9 cellular contexts compared by ENCODE assay signal in the genomic region with DNA sequence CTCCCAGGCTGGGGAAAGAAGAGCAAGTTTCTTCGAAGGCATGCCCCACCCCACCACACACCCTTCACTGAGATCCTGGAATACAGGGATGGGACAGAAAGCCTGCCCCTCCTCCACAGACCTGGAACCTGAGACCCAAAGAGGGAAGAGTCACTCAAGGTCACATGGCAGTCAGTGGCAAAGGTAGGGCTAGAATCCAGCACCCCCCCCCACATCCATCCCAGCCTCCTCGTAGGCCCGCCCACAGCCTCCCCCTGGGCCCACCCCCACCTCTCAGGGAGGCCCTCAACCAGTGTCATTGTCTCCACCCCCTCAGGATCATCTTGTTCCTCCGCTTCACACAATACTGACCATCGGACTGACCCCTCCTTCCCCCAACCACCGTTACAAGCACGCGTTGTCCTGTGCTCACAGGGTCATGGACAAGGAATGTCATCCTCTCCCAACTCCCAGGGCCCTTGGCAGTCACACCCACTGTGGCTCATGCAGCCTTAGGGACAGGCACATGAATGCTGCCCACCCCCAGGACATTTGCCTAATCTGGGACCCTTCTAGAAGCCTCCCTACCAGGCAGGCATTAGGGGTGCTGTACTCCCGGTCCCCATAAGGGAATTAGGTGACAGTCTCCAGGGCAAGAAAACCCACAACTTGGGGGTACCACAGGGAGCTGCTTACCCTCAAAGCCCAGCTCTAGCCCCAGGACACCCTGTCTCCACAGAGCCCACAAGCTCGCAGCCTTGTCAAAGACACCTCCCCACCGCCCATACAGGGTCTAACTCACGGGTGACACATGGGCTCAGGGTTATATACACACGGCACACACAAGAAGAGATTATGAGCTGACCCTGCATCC. TPM values are rescaled to one million over a fixed set of nuclear protein-coding genes. Genes with fewer than 3 reads are reported as not detected.
DNase-seq lines count a peak whose midpoint lies in the region; ATAC-seq and TF ChIP-seq lines count a peak whose summit lies in the region.
"Had no signal": no experiment of that assay in that cellular context is flagged by ENCODE, and none has a peak within 500 bp of the region (broad histone marks: within the 10 kb centered on the region; RNA-seq: fewer than 3 reads in every experiment).

No MANE protein-coding gene starts in this region.

- H3K27me3 Mint-ChIP-seq in WTC11 (ENCODE audit: low read depth): peaks cover 51% of the 10 kb centered on the region

- H3K9me2 ChIP-seq in DOHH2 (replicated peaks; ENCODE audit: control insufficient read depth, low read length): no peaks in the 10 kb centered on the region

- TF ChIP-seq CTCF in A673 (conservative IDR thresholded peaks at IDR 0.05; ENCODE audit: low read depth, low read length) (no peak), DOHH2 (IDR thresholded peaks at IDR 0.05; ENCODE audit: low read depth, low read length, poor library complexity, severe bottlenecking) (no peak), WTC11 (IDR thresholded peaks at IDR 0.05) (no peak)

- no peaks in the 10 kb centered on the region for H3K9me3 ChIP-seq in A673 (ENCODE audit: low read depth, low read length, poor library complexity, severe bottlenecking)
- H3K9me3 ChIP-seq in DOHH2 (ENCODE audit: control insufficient read depth, insufficient read depth, low read length): no peaks in the 10 kb centered on the region

- CTCF ChIA-PET in A673 (lab: Charles Lee): interaction anchor here (0.5 to 1.1 kb wide), 2 partner anchors 14 to 447 kb away, joined by 3 to 5 read pairs; no protein-coding TSS in a partner anchor
- CTCF ChIA-PET in WTC11 (lab: Charles Lee): interaction anchor here (0.9 to 6.0 kb wide), 18 partner anchors 9 to 86 kb away, joined by 3 to 36 read pairs (median 6); partner anchors contain the start of gene NOS3

- no peaks in the 10 kb centered on the region for H3K36me3 Mint-ChIP-seq in WTC11

- no peaks in the 10 kb centered on the region; the same call in 1 of the 2 replicates for H3F3A ChIP-seq in DOHH2 (ENCODE audit: control insufficient read depth, insufficient read depth)

- H3K9me3 Mint-ChIP-seq in WTC11: no peaks in the 10 kb centered on the region

- H3K27ac Mint-ChIP-seq in WTC11: no peak overlapping the region

- H3K27me3 ChIP-seq in A673 (replicated peaks; ENCODE audit: insufficient read depth, low read depth, low read length, poor library complexity) (peaks cover 18% of the 10 kb centered on the region), DOHH2 (ENCODE audit: control insufficient read depth, low read length) (peaks cover 44% of the 10 kb centered on the region)

- H3K4me1 ChIP-seq in A673 (ENCODE audit: insufficient read depth, low read length, poor library complexity, severe bottlenecking) (peaks cover 20% of the 10 kb centered on the region), DOHH2 (ENCODE audit: control insufficient read depth, low read length) (peaks cover 41% of the 10 kb centered on the region)

- ATAC-seq in WTC11: peak; percentile 2
- no peak for ATAC-seq in HG03521 (IDR thresholded peaks at IDR 0.05; ENCODE audit: unreplicated experiment)
- no peak for ATAC-seq in HG02885 (IDR thresholded peaks at IDR 0.05; ENCODE audit: poor library complexity, unreplicated experiment)

- H3K4me1 Mint-ChIP-seq in WTC11: peaks cover 49% of the 10 kb centered on the region

- POLR2A ChIA-PET in A673 (lab: Charles Lee; ENCODE audit: low non-redundant PET): no interaction called here
- POLR2A ChIA-PET in WTC11 (lab: Charles Lee): interaction anchor here (0.9 to 1.3 kb wide), 2 partner anchors 14 to 16 kb away, joined by 4 read pairs; no protein-coding TSS in a partner anchor

- peak overlapping the region; percentile 83 for H3K4me3 Mint-ChIP-seq in WTC11

- H3K36me3 ChIP-seq in A673 (ENCODE audit: insufficient read depth, low read length, poor library complexity, severe bottlenecking): no peaks in the 10 kb centered on the region
- H3K36me3 ChIP-seq in DOHH2 (ENCODE audit: control insufficient read depth, low read length): no peaks in the 10 kb centered on the region

- H3K4me3 ChIP-seq in A673 (ENCODE audit: low read depth, low read length, poor library complexity, severe bottlenecking) (peak overlapping the region; percentile 42), DOHH2 (ENCODE audit: low read length) (peak overlapping the region; percentile 35)

- peak overlapping the region; percentile 92 for H3K4me2 ChIP-seq in DOHH2 (ENCODE audit: low read length)

- DNase-seq in A673 (ENCODE audit: low spot score) (no peak), WTC11 (ENCODE audit: low spot score) (peak; percentile 57), islet precursor cell (peak; percentile 82), inferior parietal cortex (ENCODE audit: extremely low spot score) (no peak), dermis blood vessel endothelial cell (no peak)

- no peak overlapping the region for H3K27ac ChIP-seq in A673 (ENCODE audit: low read depth, low read length, poor library complexity, severe bottlenecking)
- H3K27ac ChIP-seq in DOHH2 (ENCODE audit: low read depth, low read length): no peak overlapping the region
- H3K27ac ChIP-seq: RWPE1 had no signal

- no peaks in the 10 kb centered on the region for H3K79me2 ChIP-seq in DOHH2 (ENCODE audit: control insufficient read depth, low read length)

- BruUV-seq in A673 (replicated peaks; lab: Mats Ljungman, UMichigan): no TSS peak

- intact Hi-C loops in A673 (cut with micrococcal nuclease; ENCODE audit: unreplicated experiment): no loop called here

- no peaks in the 10 kb centered on the region for H4K20me1 ChIP-seq in DOHH2 (ENCODE audit: control insufficient read depth, insufficient read depth, low read depth, low read length)

TF ChIP-seq in WTC11, 78 proteins besides CTCF, POLR2A, EP300 and RAD21:
- TF ChIP-seq, protein P1, sequence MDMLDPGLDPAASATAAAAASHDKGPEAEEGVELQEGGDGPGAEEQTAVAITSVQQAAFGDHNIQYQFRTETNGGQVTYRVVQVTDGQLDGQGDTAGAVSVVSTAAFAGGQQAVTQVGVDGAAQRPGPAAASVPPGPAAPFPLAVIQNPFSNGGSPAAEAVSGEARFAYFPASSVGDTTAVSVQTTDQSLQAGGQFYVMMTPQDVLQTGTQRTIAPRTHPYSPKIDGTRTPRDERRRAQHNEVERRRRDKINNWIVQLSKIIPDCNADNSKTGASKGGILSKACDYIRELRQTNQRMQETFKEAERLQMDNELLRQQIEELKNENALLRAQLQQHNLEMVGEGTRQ (CRISPR knock-in tag; IDR thresholded peaks at IDR 0.05): peak; percentile 70
- no peak for TF ChIP-seq ELF4 (CRISPR knock-in tag; IDR thresholded peaks at IDR 0.05; ENCODE audit: low read depth)
- peak; percentile 47; the same call in 1 of the 2 replicates for TF ChIP-seq USF1 (CRISPR knock-in tag; IDR thresholded peaks at IDR 0.05)

RNA-seq across cellular contexts. Expression of gene KCNH2, which starts 1.4 kb away (rescaled TPM):
- total RNA-seq in A673 (2021) (1.5 and 4.0 TPM in 2 replicates), WTC11 (2021) (13.9 to 16.2 TPM (median 14.6 TPM) in 3 replicates), dermis blood vessel endothelial cell (under 0.01 TPM in 1 of 2 replicates, not detected in the other)

RNA-seq across cellular contexts. Expression of gene NOS3, which starts 14.1 kb away (rescaled TPM):
- total RNA-seq in A673 (2021): 0.75 and 1.4 TPM in 2 replicates
- 5.7 to 7.0 TPM (median 6.6 TPM) in 3 replicates for total RNA-seq in WTC11 (2021)
- total RNA-seq in dermis blood vessel endothelial cell: 33.4 and 103 TPM in 2 replicates

RNA-seq across cellular contexts. Expression of gene ATG9B, which starts 47.5 kb away (rescaled TPM):
- total RNA-seq in A673 (2021) (0.96 and 1.9 TPM in 2 replicates), WTC11 (2021) (2.4 to 3.8 TPM (median 2.4 TPM) in 3 replicates), dermis blood vessel endothelial cell (0.28 TPM in 1 of 2 replicates, not detected in the other)

RNA-seq across cellular contexts. Expression of gene ABCB8, which starts 51.5 kb away (rescaled TPM):
- total RNA-seq in A673 (2021) (50.9 and 57.6 TPM in 2 replicates), WTC11 (2021) (27.9 to 35.9 TPM (median 28.4 TPM) in 3 replicates), dermis blood vessel endothelial cell (20.4 and 38.2 TPM in 2 replicates)

Comparison
In these comparisons a context has a peak if more than half of its experiments do, and no peak if none do; other contexts are left out.
1. DNase-seq: peak in WTC11 (single experiment) and islet precursor cell (single experiment); none in A673 (single experiment), inferior parietal cortex (single experiment) and dermis blood vessel endothelial cell (single experiment).